Comparison of ENCODE assay signal across 29 cellular contexts in genomic region chr6:137917518-137917917, GRCh38.
"Had no signal": no experiment of that assay in that cellular context is flagged by ENCODE, and none has a peak within 500 bp of the region (broad histone marks: within the 10 kb centered on the region; RNA-seq: fewer than 3 reads in every experiment).

No MANE protein-coding gene starts in this region.

- H3K4me1 ChIP-seq: neural progenitor cell, parathyroid adenoma, stomach, transverse colon, upper lobe of right lung, uterus had no signal

- H3K36me3 Mint-ChIP-seq: neural progenitor cell, type B pancreatic cell had no signal

- DNase-seq: naive B cell; naive thymus-derived CD8-positive, alpha-beta T cell; occipital lobe; ovary; posterior cingulate gyrus; psoas muscle; right cardiac atrium; spleen; stimulated activated CD4-positive, alpha-beta T cell treated with anti-CD3 and anti-CD28 coated beads, Interleukin-12 subunit alpha, Interleukin-12 subunit beta, amount 100 ng/mL, for 4 hours; stimulated activated CD4-positive, alpha-beta T cell treated with anti-CD3 and anti-CD28 coated beads, Interleukin-1b, Interleukin-23, amount 100 ng/mL, for 48 hours; stimulated activated CD4-positive, alpha-beta T cell treated with anti-CD3 and anti-CD28 coated beads, Interleukin-4, amount 100 ng/mL, for 1 hour; stimulated activated CD4-positive, alpha-beta T cell treated with anti-CD3 and anti-CD28 coated beads, Interleukin-4, amount 100 ng/mL, for 4 hours; stimulated activated CD8-positive, alpha-beta memory T cell treated with anti-CD3 and anti-CD28 coated beads, Interleukin-4, amount 100 ng/mL, for 48 hours; stimulated activated naive CD4-positive, alpha-beta T cell; stimulated activated naive CD8-positive, alpha-beta T cell treated with anti-CD3 and anti-CD28 coated beads, Interleukin-15, Interleukin-2, amounts not matched to agents 100 U/mL and 50 U/mL, for 24 hours; stomach; tibial artery; transverse colon; upper lobe of right lung; uterus had no signal

- ATAC-seq: naive thymus-derived CD8-positive, alpha-beta T cell; natural killer cell treated with Interleukin-12 subunit alpha and Interleukin-12 subunit beta and Interleukin-15 and Interleukin-18, amount 100 ng/mL, for 72 hours; psoas muscle; right cardiac atrium; sciatic nerve; stimulated activated memory B cell treated with anti-CD40 and anti-IgM and Interleukin-4, amounts not matched to agents 10 μg/mL and 1 μg/mL and 100 μg/mL, for 72 hours; stimulated activated naive CD8-positive, alpha-beta T cell treated with anti-CD3 and anti-CD28 coated beads, Interleukin-15, Interleukin-2, amounts not matched to agents 100 U/mL and 50 U/mL, for 24 hours; upper lobe of right lung had no signal

- H3K9ac ChIP-seq: neural progenitor cell, parathyroid adenoma had no signal

- H3K27ac Mint-ChIP-seq: naive thymus-derived CD8-positive, alpha-beta T cell; natural killer cell treated with Interleukin-12 subunit alpha and Interleukin-12 subunit beta and Interleukin-15 and Interleukin-18, amount 100 ng/mL, for 72 hours; neural progenitor cell; progenitor cell of endocrine pancreas; stimulated activated memory B cell treated with anti-CD40 and anti-IgM and Interleukin-4, amounts not matched to agents 10 μg/mL and 1 μg/mL and 100 μg/mL, for 72 hours; type B pancreatic cell had no signal

- H3K79me2 ChIP-seq: parathyroid adenoma had no signal

- H3K4me2 ChIP-seq: neural progenitor cell, smooth muscle cell had no signal

- H2AFZ ChIP-seq: neural progenitor cell, parathyroid adenoma had no signal

- H3K36me3 ChIP-seq: ovary, spleen, stomach, tibial artery, transverse colon, upper lobe of right lung, uterus had no signal

- H3K9me3 ChIP-seq: ovary, tibial artery, upper lobe of right lung, uterus had no signal

- H3K27me3 ChIP-seq: neural progenitor cell, ovary, spleen, stomach, tibial artery, transverse colon, upper lobe of right lung, uterus had no signal

- H3K4me3 Mint-ChIP-seq: naive B cell; naive thymus-derived CD8-positive, alpha-beta T cell; natural killer cell treated with Interleukin-12 subunit alpha and Interleukin-12 subunit beta and Interleukin-15 and Interleukin-18, amount 100 ng/mL, for 72 hours; neural progenitor cell; stimulated activated memory B cell treated with anti-CD40 and anti-IgM and Interleukin-4, amounts not matched to agents 10 μg/mL and 1 μg/mL and 100 μg/mL, for 72 hours; type B pancreatic cell had no signal

- H3K27me3 Mint-ChIP-seq: naive B cell; progenitor cell of endocrine pancreas; stimulated activated memory B cell treated with anti-CD40 and anti-IgM and Interleukin-4, amounts not matched to agents 10 μg/mL and 1 μg/mL and 100 μg/mL, for 72 hours; type B pancreatic cell had no signal

- H3K4me1 Mint-ChIP-seq: neural progenitor cell had no signal

- H3K27ac ChIP-seq: neural progenitor cell, ovary, parathyroid adenoma, psoas muscle, skin epidermis, spleen, stomach, tibial artery, transverse colon, upper lobe of right lung, uterus had no signal

- H3K4me3 ChIP-seq: neural progenitor cell, ovary, psoas muscle, skin epidermis, smooth muscle cell, spleen, stomach, tibial artery, transverse colon, upper lobe of right lung, uterus had no signal
